10 cellular contexts compared by ENCODE assay signal in genomic region chr12:64687816-64688599, GRCh38.
DNase-seq lines count a peak whose midpoint lies in the region; ATAC-seq and TF ChIP-seq lines count a peak whose summit lies in the region.
"Had no signal": no experiment of that assay in that cellular context is flagged by ENCODE, and none has a peak within 500 bp of the region (broad histone marks: within the 10 kb centered on the region; RNA-seq: fewer than 3 reads in every experiment).

No MANE protein-coding gene starts in this region.

- peaks cover 62 to 71% of the 10 kb centered on the region in 2 donors for H3K36me3 Mint-ChIP-seq in CD4-positive, alpha-beta memory T cell
- peaks cover 84% of the 10 kb centered on the region for H3K36me3 Mint-ChIP-seq in effector memory CD8-positive, alpha-beta T cell (ENCODE audit: insufficient read depth)
- peaks cover 11% of the 10 kb centered on the region for H3K36me3 Mint-ChIP-seq in natural killer cell treated with Interleukin-12 subunit alpha and Interleukin-12 subunit beta and Interleukin-15 and Interleukin-18, amount 100 ng/mL, for 72 hours

- in situ Hi-C loops in gastrocnemius medialis (cut with MboI; ENCODE audit: low sequenced_read_pairs in 4 of 4): no loop called here

- H3K27me3 Mint-ChIP-seq in CD4-positive, alpha-beta memory T cell: no peaks in the 10 kb centered on the region
- H3K27me3 Mint-ChIP-seq in effector memory CD8-positive, alpha-beta T cell: no peaks in the 10 kb centered on the region
- no peaks in the 10 kb centered on the region for H3K27me3 Mint-ChIP-seq in natural killer cell treated with Interleukin-12 subunit alpha and Interleukin-12 subunit beta and Interleukin-15 and Interleukin-18, amount 100 ng/mL, for 72 hours

- no peak overlapping the region for H3K4me3 ChIP-seq in CD4-positive, alpha-beta memory T cell (ENCODE audit: low read length in 2 of 2)
- H3K4me3 ChIP-seq in NB4 (ENCODE audit: low read depth, low read length) (no peak overlapping the region), gastrocnemius medialis (no peak overlapping the region)

- H3K27ac Mint-ChIP-seq in CD4-positive, alpha-beta memory T cell: peak overlapping the region; percentile 48 to 97 (median 88)
- H3K27ac Mint-ChIP-seq in effector memory CD8-positive, alpha-beta T cell: peak overlapping the region; percentile 75 to 91
- H3K27ac Mint-ChIP-seq in natural killer cell treated with Interleukin-12 subunit alpha and Interleukin-12 subunit beta and Interleukin-15 and Interleukin-18, amount 100 ng/mL, for 72 hours: peak overlapping the region; percentile 29 to 64

- no peaks in the 10 kb centered on the region for H3K9me3 ChIP-seq in CD4-positive, alpha-beta memory T cell (ENCODE audit: control insufficient read depth in 1 of 2, low read length in 2 of 2)
- no peaks in the 10 kb centered on the region for H3K9me3 ChIP-seq in gastrocnemius medialis

- POLR2A ChIA-PET in CD4-positive, alpha-beta memory T cell (lab: Charles Lee; ENCODE audit: partially characterized antibody): interaction anchor here (1.1 to 12.4 kb wide), 7 partner anchors 9 to 138 kb away, joined by 3 to 231 read pairs (median 16); partner anchors contain the start of gene RASSF3

- no peak for DNase-seq in CD4-positive, alpha-beta memory T cell
- DNase-seq in NB4 (ENCODE audit: low read depth) (peak; percentile 75), gastrocnemius medialis (no peak), NCI-H774 (lab: John Stamatoyannopoulos, UW) (no peak)
- no peak for DNase-seq in effector memory CD8-positive, alpha-beta T cell
- no peak for DNase-seq in natural killer cell treated with Interleukin-12 subunit alpha and Interleukin-12 subunit beta and Interleukin-15 and Interleukin-18, amount 100 ng/mL, for 72 hours (ENCODE audit: low spot score)
- DNase-seq: NCI-H2029, substantia nigra had no signal

- peaks cover 87% of the 10 kb centered on the region for H3K4me1 ChIP-seq in CD4-positive, alpha-beta memory T cell (ENCODE audit: insufficient read depth, low read length)
- H3K4me1 ChIP-seq in gastrocnemius medialis: peaks cover 4 to 18% of the 10 kb centered on the region in 2 donors

- intact Hi-C loops in CD4-positive, alpha-beta memory T cell (cut with micrococcal nuclease): no loop called here
- intact Hi-C loops in gastrocnemius medialis (cut with DNase I; ENCODE audit: low total_unique reads): no loop called here

- TF ChIP-seq POLR2A in NB4 (IDR thresholded peaks at IDR 0.05; ENCODE audit: extremely low read depth, insufficient read length): no peak
- no peak for TF ChIP-seq POLR2A in gastrocnemius medialis (IDR thresholded peaks at IDR 0.05)

- peaks cover 59 to 83% (median 71%) of the 10 kb centered on the region in 4 donors for H3K4me1 Mint-ChIP-seq in CD4-positive, alpha-beta memory T cell
- H3K4me1 Mint-ChIP-seq in effector memory CD8-positive, alpha-beta T cell (ENCODE audit: low read depth in 2 of 2): peaks cover 43 to 55% of the 10 kb centered on the region in 2 donors
- peaks cover 37 to 42% of the 10 kb centered on the region in 2 donors for H3K4me1 Mint-ChIP-seq in natural killer cell treated with Interleukin-12 subunit alpha and Interleukin-12 subunit beta and Interleukin-15 and Interleukin-18, amount 100 ng/mL, for 72 hours (ENCODE audit: low read depth in 2 of 2)

- peaks cover 0 to 2% (median 0%) of the 10 kb centered on the region in 8 donors for H3K9me3 Mint-ChIP-seq in CD4-positive, alpha-beta memory T cell
- H3K9me3 Mint-ChIP-seq in effector memory CD8-positive, alpha-beta T cell: no peaks in the 10 kb centered on the region
- no peaks in the 10 kb centered on the region for H3K9me3 Mint-ChIP-seq in natural killer cell treated with Interleukin-12 subunit alpha and Interleukin-12 subunit beta and Interleukin-15 and Interleukin-18, amount 100 ng/mL, for 72 hours

- ATAC-seq in effector memory CD8-positive, alpha-beta T cell (replicated peaks): no peak
- ATAC-seq in natural killer cell treated with Interleukin-12 subunit alpha and Interleukin-12 subunit beta and Interleukin-15 and Interleukin-18, amount 100 ng/mL, for 72 hours: no peak
- ATAC-seq in gastrocnemius medialis (no peak), HG03378 (IDR thresholded peaks at IDR 0.05; ENCODE audit: unreplicated experiment) (no peak), GM18870 (IDR thresholded peaks at IDR 0.05; ENCODE audit: unreplicated experiment) (no peak)

- H3K4me3 Mint-ChIP-seq in CD4-positive, alpha-beta memory T cell: peak overlapping the region; percentile 5 to 71 (median 67)
- H3K4me3 Mint-ChIP-seq in effector memory CD8-positive, alpha-beta T cell: no peak overlapping the region
- no peak overlapping the region for H3K4me3 Mint-ChIP-seq in natural killer cell treated with Interleukin-12 subunit alpha and Interleukin-12 subunit beta and Interleukin-15 and Interleukin-18, amount 100 ng/mL, for 72 hours

- no peaks in the 10 kb centered on the region for H3K27me3 ChIP-seq in CD4-positive, alpha-beta memory T cell (ENCODE audit: insufficient read depth, low read length)
- H3K27me3 ChIP-seq in gastrocnemius medialis: no peaks in the 10 kb centered on the region

- peak overlapping the region; percentile 19 for H3K27ac ChIP-seq in CD4-positive, alpha-beta memory T cell (ENCODE audit: low read depth, low read length)
- no peak overlapping the region for H3K27ac ChIP-seq in gastrocnemius medialis

- TF ChIP-seq CTCF in NB4 (IDR thresholded peaks at IDR 0.05; ENCODE audit: low read depth, low read length) (no peak), gastrocnemius medialis (IDR thresholded peaks at IDR 0.05 in 4 of 5, conservative IDR thresholded peaks at IDR 0.05 in 1 of 5) (no peak)

- H3K36me3 ChIP-seq in CD4-positive, alpha-beta memory T cell (ENCODE audit: insufficient read depth, low read length): peaks cover 31% of the 10 kb centered on the region
- H3K36me3 ChIP-seq in gastrocnemius medialis: no peaks in the 10 kb centered on the region

- CTCF ChIA-PET in CD4-positive, alpha-beta memory T cell (lab: Charles Lee; ENCODE audit: partially characterized antibody): interaction anchor here (0.9 to 16.0 kb wide), 12 partner anchors 9 to 143 kb away, joined by 3 to 252 read pairs (median 6); no protein-coding TSS in a partner anchor

Comparison
In these comparisons a context has a peak if more than half of its experiments do, and no peak if none do; other contexts are left out.
1. H3K4me3 Mint-ChIP-seq: peak in CD4-positive, alpha-beta memory T cell (8 of 8); none in effector memory CD8-positive, alpha-beta T cell (0 of 2) and natural killer cell treated with Interleukin-12 subunit alpha and Interleukin-12 subunit beta and Interleukin-15 and Interleukin-18, amount 100 ng/mL, for 72 hours (single experiment).
2. Peak in every context shown above with its lines, with median percentiles within 50 percentile points of each other: H3K27ac Mint-ChIP-seq.